Comparison of ENCODE assay signal across 8 cellular contexts in genomic region chr10:91409069-91409868, GRCh38. TPM values are rescaled to one million over a fixed set of nuclear protein-coding genes. Genes with fewer than 3 reads are reported as not detected.
DNase-seq lines count a peak whose midpoint lies in the region; ATAC-seq and TF ChIP-seq lines count a peak whose summit lies in the region.

No MANE protein-coding gene starts in this region.

- TF ChIP-seq POLR2A in stomach (IDR thresholded peaks at IDR 0.05) = peak in 2 of 4 donors; percentile 44 to 62

- intact Hi-C loops in mucosa of descending colon (cut with DNase I, micrococcal nuclease) (no loop called here), stomach (cut with DNase I; ENCODE audit: low total_unique reads) (no loop called here)

- 2 to 3% (median 2%) methylated on average over 31 of the region's 31 CpGs for WGBS in stomach, 5 donors

- TF ChIP-seq CTCF in mucosa of descending colon (IDR thresholded peaks at IDR 0.05) = no peak
- TF ChIP-seq CTCF in stomach (IDR thresholded peaks at IDR 0.05) = peak in 1 of 7 experiments; percentile 14

- H3K9me3 ChIP-seq in mucosa of descending colon (no peaks in the 10 kb centered on the region), stomach (no peaks in the 10 kb centered on the region)

- H3K27ac ChIP-seq in stomach = peak overlapping the region; percentile 98 to 100 (median 100)

- TF ChIP-seq EP300 in stomach (IDR thresholded peaks at IDR 0.05) = no peak

- peaks cover 3% of the 10 kb centered on the region for H3K4me1 ChIP-seq in mucosa of descending colon (ENCODE audit: low read depth)
- H3K4me1 ChIP-seq in stomach = peaks cover 0 to 36% (median 14%) of the 10 kb centered on the region in 4 donors

- ATAC-seq in GM18909 (IDR thresholded peaks at IDR 0.05; ENCODE audit: poor library complexity, unreplicated experiment) (peak; percentile 32), HG03135 (IDR thresholded peaks at IDR 0.05; ENCODE audit: unreplicated experiment) (peak; percentile 24), esophagus mucosa (peak; percentile 77), mucosa of descending colon (peak; percentile 80)

- DNase-seq in C1 segment of cervical spinal cord (lab: John Stamatoyannopoulos, UW) (peak; percentile 64 to 93 (median 82)), NCI-H2171 (lab: John Stamatoyannopoulos, UW) (peak; percentile 33), mucosa of descending colon (peak; percentile 78 to 82 (median 82)), stomach (peak; percentile 70)
- peak; percentile 6 to 13 for DNase-seq in activated CD4-positive, alpha-beta T cell treated with anti-CD3 and anti-CD28 coated beads, Interleukin-2, amount 50 U/mL, for 4 hours

- H3K36me3 ChIP-seq in mucosa of descending colon (ENCODE audit: low read depth) = no peaks in the 10 kb centered on the region
- H3K36me3 ChIP-seq in stomach = no peaks in the 10 kb centered on the region

- no peaks in the 10 kb centered on the region for H3K27me3 ChIP-seq in stomach

- peak overlapping the region; percentile 52 for H3K4me3 ChIP-seq in mucosa of descending colon
- H3K4me3 ChIP-seq in stomach = peak overlapping the region; percentile 68 to 88 (median 83)

RNA-seq across cellular contexts. Expression of gene HECTD2, which starts 0.9 kb away (rescaled TPM):
- 5.5 TPM for total RNA-seq in esophagus mucosa
- 10 to 100 TPM in 1 of 3 donors, 1 to 10 TPM in 2; 4.9 to 15.9 (median 5.5) TPM for total RNA-seq in mucosa of descending colon
- 10 to 100 TPM in 4 of 5 donors, 1 to 10 TPM in 1; 1.7 to 32.6 (median 20.9) TPM for total RNA-seq in stomach
- 1 to 10 TPM; 2.1 to 6.2 (median 3.4) TPM for polyA plus RNA-seq in stomach

Comparison
In these comparisons a context has a peak if more than half of its experiments do, and no peak if none do; other contexts are left out.
1. Peak in every context shown above with its lines: DNase-seq, ATAC-seq, H3K4me3 ChIP-seq and H3K27ac ChIP-seq.
2. DNase-seq: peak in every context shown above with its lines; median percentile 82 in C1 segment of cervical spinal cord; 82 in mucosa of descending colon; 70 in stomach; 33 in NCI-H2171; 10 in activated CD4-positive, alpha-beta T cell treated with anti-CD3 and anti-CD28 coated beads, Interleukin-2, amount 50 U/mL, for 4 hours.
3. ATAC-seq: peak in every context shown above with its lines; median percentile 80 in mucosa of descending colon; 77 in esophagus mucosa; 32 in GM18909; 24 in HG03135.